In the genomic region with DNA sequence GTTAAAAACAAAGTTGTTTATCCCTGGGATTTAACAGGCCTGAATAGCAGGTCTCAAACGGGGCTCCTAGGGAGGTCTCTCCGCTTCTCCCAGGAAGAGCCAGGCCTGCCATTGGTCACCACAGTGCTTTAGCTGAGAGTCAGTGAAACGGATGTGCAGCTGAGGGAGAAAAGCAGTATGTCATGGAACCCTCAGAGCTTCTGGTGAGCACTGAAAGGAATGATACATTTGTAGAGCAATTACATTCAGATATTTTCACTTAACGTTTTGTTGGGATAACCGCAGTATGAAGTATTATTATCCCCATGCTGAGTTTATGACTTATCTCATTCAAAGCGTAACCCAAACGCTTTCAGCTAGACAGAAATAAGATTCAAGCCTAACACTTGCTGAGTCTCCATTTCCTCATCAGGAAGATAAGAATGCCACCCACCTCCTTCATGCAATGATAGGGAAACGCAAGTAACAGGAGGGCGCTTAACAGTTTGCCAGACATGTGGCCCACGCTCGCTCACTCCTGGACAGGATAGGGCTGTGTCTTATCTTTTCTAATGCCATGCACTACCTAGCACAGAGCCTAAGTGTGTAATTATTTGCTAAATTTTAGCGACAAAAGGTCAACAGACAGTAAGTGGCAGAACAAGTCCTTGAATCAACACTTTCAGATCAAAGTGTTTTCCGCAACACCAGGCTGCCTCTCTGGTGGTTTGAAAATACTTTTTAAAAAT, we compare ENCODE assay signal across 10 cellular contexts. TPM values are rescaled to one million over a fixed set of nuclear protein-coding genes. Genes with fewer than 3 reads are reported as not detected.
DNase-seq lines count a peak whose midpoint lies in the region; ATAC-seq and TF ChIP-seq lines count a peak whose summit lies in the region.
"Had no signal": no experiment of that assay in that cellular context is flagged by ENCODE, and none has a peak within 500 bp of the region (broad histone marks: within the 10 kb centered on the region; RNA-seq: fewer than 3 reads in every experiment).

No MANE protein-coding gene starts in this region.

- H3K9me3 Mint-ChIP-seq in CD4-positive, alpha-beta T cell: peaks cover 2% of the 10 kb centered on the region
- no peaks in the 10 kb centered on the region for H3K9me3 Mint-ChIP-seq in activated CD8-positive, alpha-beta T cell treated with anti-CD3 and anti-CD28 coated beads for 36 hours

- peak overlapping the region; percentile 92 for H3K27ac ChIP-seq in CD4-positive, alpha-beta T cell (ENCODE audit: low read depth, low read length)
- H3K27ac ChIP-seq: ascending aorta, sigmoid colon had no signal

- CTCF ChIA-PET in CD4-positive, alpha-beta T cell (lab: Charles Lee): interaction anchor here (0.8 to 5.2 kb wide), 8 partner anchors 9 to 647 kb away, joined by 3 to 169 read pairs (median 4); a partner anchor contains a TSS
- CTCF ChIA-PET in activated CD8-positive, alpha-beta T cell treated with anti-CD3 and anti-CD28 coated beads for 36 hours (lab: Charles Lee): interaction anchor here (0.7 to 5.2 kb wide), 33 partner anchors 9 to 838 kb away, joined by 3 to 259 read pairs (median 3); a partner anchor contains a TSS

- H3K27ac Mint-ChIP-seq in CD4-positive, alpha-beta T cell: peak overlapping the region; percentile 97
- peak overlapping the region; percentile 94 for H3K27ac Mint-ChIP-seq in activated CD8-positive, alpha-beta T cell treated with anti-CD3 and anti-CD28 coated beads for 36 hours

- peaks cover 93% of the 10 kb centered on the region for H3K4me1 Mint-ChIP-seq in CD4-positive, alpha-beta T cell (ENCODE audit: low read depth)
- peaks cover 82% of the 10 kb centered on the region for H3K4me1 Mint-ChIP-seq in activated CD8-positive, alpha-beta T cell treated with anti-CD3 and anti-CD28 coated beads for 36 hours (ENCODE audit: low read depth)

- no peaks in the 10 kb centered on the region for H3K9me3 ChIP-seq in CD4-positive, alpha-beta T cell (ENCODE audit: control insufficient read depth, low read length)
- H3K9me3 ChIP-seq: ascending aorta, sigmoid colon had no signal

- peak overlapping the region; percentile 69 for H3K4me3 Mint-ChIP-seq in CD4-positive, alpha-beta T cell
- peak overlapping the region; percentile 62 for H3K4me3 Mint-ChIP-seq in activated CD8-positive, alpha-beta T cell treated with anti-CD3 and anti-CD28 coated beads for 36 hours

- POLR2A ChIA-PET in CD4-positive, alpha-beta T cell (lab: Charles Lee): interaction anchor here (0.6 to 10.8 kb wide), 34 partner anchors 9 to 837 kb away, joined by 3 to 218 read pairs (median 5); a partner anchor contains a TSS
- POLR2A ChIA-PET in activated CD8-positive, alpha-beta T cell treated with anti-CD3 and anti-CD28 coated beads for 36 hours (lab: Charles Lee): interaction anchor here (0.5 to 15.6 kb wide), 18 partner anchors 8 to 465 kb away, joined by 3 to 397 read pairs (median 4); a partner anchor contains a TSS

- peaks cover 24% of the 10 kb centered on the region for H3K36me3 Mint-ChIP-seq in CD4-positive, alpha-beta T cell (ENCODE audit: low read depth)
- H3K36me3 Mint-ChIP-seq in activated CD8-positive, alpha-beta T cell treated with anti-CD3 and anti-CD28 coated beads for 36 hours (ENCODE audit: low read depth): peaks cover 44% of the 10 kb centered on the region

- intact Hi-C loops in CD4-positive, alpha-beta T cell (cut with DNase I, micrococcal nuclease): loop anchor here in 1 of 2 experiments (10.0 kb wide), 1 partner anchor 246 kb away; no protein-coding TSS in a partner anchor
- intact Hi-C loops in activated CD8-positive, alpha-beta T cell treated with anti-CD3 and anti-CD28 coated beads for 36 hours (cut with micrococcal nuclease): loop anchor here (10.0 kb wide), 2 partner anchors 256 to 336 kb away; no protein-coding TSS in a partner anchor

- H3K4me3 ChIP-seq in Jurkat, Clone E6-1 (ENCODE audit: low read length): peak overlapping the region; percentile 14
- H3K4me3 ChIP-seq: ascending aorta, sigmoid colon had no signal

- ATAC-seq in CD4-positive, alpha-beta T cell (ENCODE audit: poor library complexity): no peak
- no peak for ATAC-seq in activated CD8-positive, alpha-beta T cell treated with anti-CD3 and anti-CD28 coated beads for 36 hours
- ATAC-seq in GM21447 (IDR thresholded peaks at IDR 0.05; ENCODE audit: unreplicated experiment) (no peak), SK-N-SH treated with all-trans-retinoic acid at 6 μM for 48 hours (no peak)

- no peak for DNase-seq in CD4-positive, alpha-beta T cell
- no peak for DNase-seq in Jurkat, Clone E6-1 (ENCODE audit: low read depth, low spot score)
- peak; percentile 58 for DNase-seq in activated CD8-positive, alpha-beta T cell treated with anti-CD3 and anti-CD28 coated beads for 36 hours
- DNase-seq in mucosa of gallbladder (ENCODE audit: low spot score): peak; percentile 83
- DNase-seq in midbrain (lab: John Stamatoyannopoulos, UW): no peak
- no peak for DNase-seq in NCI-H526 (lab: John Stamatoyannopoulos, UW)
- DNase-seq: sigmoid colon had no signal

- no peaks in the 10 kb centered on the region for H3K27me3 ChIP-seq in CD4-positive, alpha-beta T cell (ENCODE audit: control insufficient read depth, insufficient read depth, low read length)
- H3K27me3 ChIP-seq: ascending aorta, sigmoid colon had no signal

- peaks cover 6% of the 10 kb centered on the region for H3K27me3 Mint-ChIP-seq in CD4-positive, alpha-beta T cell
- H3K27me3 Mint-ChIP-seq in activated CD8-positive, alpha-beta T cell treated with anti-CD3 and anti-CD28 coated beads for 36 hours: peaks cover 3% of the 10 kb centered on the region

- TF ChIP-seq CTCF in CD4-positive, alpha-beta T cell (IDR thresholded peaks at IDR 0.05): no peak
- TF ChIP-seq CTCF in activated CD8-positive, alpha-beta T cell treated with anti-CD3 and anti-CD28 coated beads for 36 hours (IDR thresholded peaks at IDR 0.05): no peak

TF ChIP-seq in SK-N-SH treated with all-trans-retinoic acid at 6 μM for 48 hours, 23 proteins besides CTCF, POLR2A, EP300 and RAD21:
- TF ChIP-seq ISL1 (CRISPR knock-in tag; IDR thresholded peaks at IDR 0.05): no peak
- TF ChIP-seq BACH2 (CRISPR knock-in tag; IDR thresholded peaks at IDR 0.05; ENCODE audit: borderline replicate concordance): no peak
- TF ChIP-seq TCF4 (CRISPR knock-in tag; IDR thresholded peaks at IDR 0.05; ENCODE audit: borderline replicate concordance): no peak
- no peak for TF ChIP-seq ZFP3 (CRISPR knock-in tag; IDR thresholded peaks at IDR 0.05)
- TF ChIP-seq TOX (CRISPR knock-in tag; IDR thresholded peaks at IDR 0.05; ENCODE audit: borderline replicate concordance): no peak
- no peak for TF ChIP-seq ARNTL (CRISPR knock-in tag; IDR thresholded peaks at IDR 0.05; ENCODE audit: borderline replicate concordance, low read depth)

RNA-seq across cellular contexts. Expression of a gene that starts 28.2 kb away (rescaled TPM):
- 10 to 100 TPM; 41.8 to 44.1 TPM for total RNA-seq in CD4-positive, alpha-beta T cell
- polyA plus RNA-seq in Jurkat, Clone E6-1 (2012; ENCODE audit: insufficient read depth, insufficient read length): 267 TPM
- 100 to 1,000 TPM; 194 to 196 TPM for total RNA-seq in activated CD8-positive, alpha-beta T cell treated with anti-CD3 and anti-CD28 coated beads for 36 hours
- total RNA-seq in mucosa of gallbladder: 235 TPM

RNA-seq across cellular contexts. Expression of a gene that starts 37.3 kb away (rescaled TPM):
- total RNA-seq in CD4-positive, alpha-beta T cell: 1 to 10 TPM; 7.1 to 8.9 TPM
- 11.3 TPM for polyA plus RNA-seq in Jurkat, Clone E6-1 (2012; ENCODE audit: insufficient read depth, insufficient read length)
- total RNA-seq in activated CD8-positive, alpha-beta T cell treated with anti-CD3 and anti-CD28 coated beads for 36 hours: 1 to 10 TPM; 8.6 to 9.4 TPM
- total RNA-seq in mucosa of gallbladder: 77.2 TPM

Comparison
In these comparisons a context has a peak if more than half of its experiments do, and no peak if none do; other contexts are left out.
1. DNase-seq: peak in activated CD8-positive, alpha-beta T cell treated with anti-CD3 and anti-CD28 coated beads for 36 hours (single experiment) and mucosa of gallbladder (single experiment); none in CD4-positive, alpha-beta T cell (0 of 10), Jurkat, Clone E6-1 (single experiment), midbrain (single experiment) and NCI-H526 (0 of 2).